In genomic region chr2:62309465-62310091, GRCh38 we compare ENCODE assay signal across 8 cellular contexts.
DNase-seq lines count a peak whose midpoint lies in the region; ATAC-seq and TF ChIP-seq lines count a peak whose summit lies in the region.

No MANE protein-coding gene starts in this region.

- peak overlapping the region; percentile 46 for H3K4me3 ChIP-seq in CD4-positive, CD25-positive, alpha-beta regulatory T cell (ENCODE audit: low read depth, low read length)

- no peak for TF ChIP-seq CTCF in progenitor cell of endocrine pancreas (IDR thresholded peaks at IDR 0.05; ENCODE audit: unreplicated experiment)

- H3K4me1 Mint-ChIP-seq in CD4-positive, CD25-positive, alpha-beta regulatory T cell, result peaks cover 37 to 85% (median 68%) of the 10 kb centered on the region in 4 donors
- peaks cover 83% of the 10 kb centered on the region for H3K4me1 Mint-ChIP-seq in activated naive CD8-positive, alpha-beta T cell (ENCODE audit: low read depth)
- peaks cover 19% of the 10 kb centered on the region for H3K4me1 Mint-ChIP-seq in progenitor cell of endocrine pancreas (ENCODE audit: low read depth)

- H3K4me1 ChIP-seq in CD4-positive, CD25-positive, alpha-beta regulatory T cell (ENCODE audit: control insufficient read depth, insufficient read depth, low read length, poor library complexity, severe bottlenecking), result peaks cover 71% of the 10 kb centered on the region

- DNase-seq in CD4-positive, CD25-positive, alpha-beta regulatory T cell, result peak in 1 of 3 donors; percentile 65
- peak; percentile 15 for DNase-seq in renal cortical epithelial cell (ENCODE audit: low read depth)
- DNase-seq in OCI-M2 (lab: John Stamatoyannopoulos, UW; ENCODE audit: unreplicated experiment), result no peak
- DNase-seq in NOMO-1 (lab: John Stamatoyannopoulos, UW; ENCODE audit: unreplicated experiment in 2 of 2), result no peak
- DNase-seq in progenitor cell of endocrine pancreas (ENCODE audit: low spot score, unreplicated experiment), result no peak

- H3K27me3 ChIP-seq in CD4-positive, CD25-positive, alpha-beta regulatory T cell (ENCODE audit: control insufficient read depth, insufficient read depth, low read length), result no peaks in the 10 kb centered on the region

- H3K27ac ChIP-seq in CD4-positive, CD25-positive, alpha-beta regulatory T cell (ENCODE audit: insufficient read depth, low read length, poor library complexity, severe bottlenecking), result peak overlapping the region; percentile 62

- H3K9me3 ChIP-seq in CD4-positive, CD25-positive, alpha-beta regulatory T cell (ENCODE audit: control insufficient read depth in 2 of 2, low read length in 2 of 2), result no peaks in the 10 kb centered on the region

- H3K4me3 Mint-ChIP-seq in CD4-positive, CD25-positive, alpha-beta regulatory T cell, result peak overlapping the region; percentile 58 to 82 (median 68)
- H3K4me3 Mint-ChIP-seq in activated naive CD8-positive, alpha-beta T cell, result peak overlapping the region; percentile 46
- no peak overlapping the region for H3K4me3 Mint-ChIP-seq in progenitor cell of endocrine pancreas (ENCODE audit: low read depth)

- H3K9me3 Mint-ChIP-seq in CD4-positive, CD25-positive, alpha-beta regulatory T cell, result no peaks in the 10 kb centered on the region
- peaks cover under 1% of the 10 kb centered on the region for H3K9me3 Mint-ChIP-seq in activated naive CD8-positive, alpha-beta T cell (ENCODE audit: low read depth)
- no peaks in the 10 kb centered on the region for H3K9me3 Mint-ChIP-seq in progenitor cell of endocrine pancreas (ENCODE audit: low read depth)

- no peaks in the 10 kb centered on the region for H3K36me3 Mint-ChIP-seq in CD4-positive, CD25-positive, alpha-beta regulatory T cell
- H3K36me3 Mint-ChIP-seq in activated naive CD8-positive, alpha-beta T cell, result no peaks in the 10 kb centered on the region
- H3K36me3 Mint-ChIP-seq in progenitor cell of endocrine pancreas (ENCODE audit: insufficient read depth), result no peaks in the 10 kb centered on the region

- peak in 1 of 2 donors; percentile 21 for ATAC-seq in CD4-positive, CD25-positive, alpha-beta regulatory T cell (ENCODE audit: low read depth in 2 of 2)
- ATAC-seq in GM19397 (IDR thresholded peaks at IDR 0.05; ENCODE audit: unreplicated experiment), result peak; percentile 50
- ATAC-seq in HG03354 (IDR thresholded peaks at IDR 0.05; ENCODE audit: poor library complexity, severe bottlenecking, unreplicated experiment), result peak; percentile 57

- H3K36me3 ChIP-seq in CD4-positive, CD25-positive, alpha-beta regulatory T cell (ENCODE audit: control insufficient read depth, insufficient read depth, low read length), result no peaks in the 10 kb centered on the region

- no peaks in the 10 kb centered on the region for H3K27me3 Mint-ChIP-seq in CD4-positive, CD25-positive, alpha-beta regulatory T cell
- no peaks in the 10 kb centered on the region for H3K27me3 Mint-ChIP-seq in activated naive CD8-positive, alpha-beta T cell
- H3K27me3 Mint-ChIP-seq in progenitor cell of endocrine pancreas, result no peaks in the 10 kb centered on the region

- peak overlapping the region; percentile 85 to 99 (median 95) for H3K27ac Mint-ChIP-seq in CD4-positive, CD25-positive, alpha-beta regulatory T cell
- H3K27ac Mint-ChIP-seq in activated naive CD8-positive, alpha-beta T cell, result peak overlapping the region; percentile 99
- H3K27ac Mint-ChIP-seq in progenitor cell of endocrine pancreas, result no peak overlapping the region
